8 cellular contexts compared by ENCODE assay signal in genomic region chr1:54153548-54154439, GRCh38. TPM values are rescaled to one million over a fixed set of nuclear protein-coding genes. Genes with fewer than 3 reads are reported as not detected.
DNase-seq lines count a peak whose midpoint lies in the region; ATAC-seq and TF ChIP-seq lines count a peak whose summit lies in the region.

No MANE protein-coding gene starts in this region.

- H3K4me3 ChIP-seq in choroid plexus epithelial cell (ENCODE audit: low read depth, low read length): no peak overlapping the region

- TF ChIP-seq CTCF in choroid plexus epithelial cell (conservative IDR thresholded peaks at IDR 0.05; ENCODE audit: low read depth, low read length) (no peak), natural killer cell (IDR thresholded peaks at IDR 0.05) (no peak)

- no peaks in the 10 kb centered on the region for H3K9me3 Mint-ChIP-seq in natural killer cell

- peaks cover 0 to 9% of the 10 kb centered on the region in 2 donors for H3K4me1 Mint-ChIP-seq in natural killer cell

- ATAC-seq in HG02970 (IDR thresholded peaks at IDR 0.05; ENCODE audit: low FRiP score, unreplicated experiment): no peak
- ATAC-seq in natural killer cell: no peak

- H3K27ac Mint-ChIP-seq in natural killer cell: no peak overlapping the region

- intact Hi-C loops in natural killer cell (cut with micrococcal nuclease): no loop called here

- H3K36me3 Mint-ChIP-seq in natural killer cell: no peaks in the 10 kb centered on the region

- H3K4me3 Mint-ChIP-seq in natural killer cell: no peak overlapping the region

- no peaks in the 10 kb centered on the region for H3K27me3 Mint-ChIP-seq in natural killer cell (ENCODE audit: low read depth in 2 of 2)

- DNase-seq in AG20443 (ENCODE audit: low spot score) (peak; percentile 92), NCI-H187 (lab: John Stamatoyannopoulos, UW) (peak; percentile 53 to 65), choroid plexus epithelial cell (ENCODE audit: low read depth) (peak; percentile 73), midbrain (lab: John Stamatoyannopoulos, UW) (peak; percentile 11), inferior parietal cortex (ENCODE audit: extremely low spot score) (no peak), COLO829 (ENCODE audit: low spot score) (no peak), natural killer cell (no peak)

RNA-seq across cellular contexts. Expression of gene CDCP2, which starts 1.0 kb away (rescaled TPM):
- total RNA-seq in natural killer cell: under 1 TPM in 1 of 3 donors, not detected in 2; 0.30 TPM

RNA-seq across cellular contexts. Expression of gene CYB5RL, which starts 46.0 kb away (rescaled TPM):
- total RNA-seq in natural killer cell: 1 to 10 TPM; 5.6 to 6.7 (median 6.2) TPM

RNA-seq across cellular contexts. Expression of gene MRPL37, which starts 46.2 kb away (rescaled TPM):
- 10 to 100 TPM; 23.0 to 31.9 (median 28.8) TPM for total RNA-seq in natural killer cell

Comparison
In these comparisons a context has a peak if more than half of its experiments do, and no peak if none do; other contexts are left out.
1. DNase-seq: peak in AG20443 (single experiment), NCI-H187 (2 of 2), choroid plexus epithelial cell (single experiment) and midbrain (single experiment); none in inferior parietal cortex (single experiment), COLO829 (single experiment) and natural killer cell (single experiment).